Comparison of ENCODE assay signal across 8 cellular contexts in genomic region chr12:132162508-132163031, GRCh38. TPM values are rescaled to one million over a fixed set of nuclear protein-coding genes. Genes with fewer than 3 reads are reported as not detected.
DNase-seq lines count a peak whose midpoint lies in the region; ATAC-seq and TF ChIP-seq lines count a peak whose summit lies in the region.

No MANE protein-coding gene starts in this region.

- no peak for DNase-seq in activated CD4-positive, CD25-positive, alpha-beta regulatory T cell treated with anti-CD3 and anti-CD28 coated beads, Interleukin-2, amount 50 U/mL, for 72 hours
- no peak for DNase-seq in RWPE1 (ENCODE audit: low spot score)
- peak; percentile 76 for DNase-seq in fibroblast of the aortic adventitia (ENCODE audit: low read depth)
- DNase-seq in stimulated activated naive CD8-positive, alpha-beta T cell treated with anti-CD3 and anti-CD28 coated beads, Interleukin-15, Interleukin-2, amounts not matched to agents 100 U/mL and 50 U/mL, for 24 hours: no peak
- no peak for DNase-seq in SKM-1 treated with dmso at 0.1 percent for 144 hours (lab: John Stamatoyannopoulos, UW; ENCODE audit: unreplicated experiment)
- no peak for DNase-seq in GM20000 (ENCODE audit: low spot score)

- peak overlapping the region; percentile 81 for H3K27ac ChIP-seq in RWPE1

- CTCF ChIA-PET in RWPE1 (lab: Yijun Ruan, JAX): interaction anchor here (0.7 to 1.3 kb wide), 2 partner anchors 13 to 252 kb away, joined by 3 to 5 read pairs; no protein-coding TSS in a partner anchor

- POLR2A ChIA-PET in RWPE1 (lab: Yijun Ruan, JAX; ENCODE audit: low non-redundant PET): interaction anchor here (0.6 kb wide), 1 partner anchor 559 kb away, joined by 3 read pairs; no protein-coding TSS in a partner anchor

- peak overlapping the region; percentile 22 for H3K4me3 ChIP-seq in fibroblast of the aortic adventitia (ENCODE audit: low read depth, low read length)

- TF ChIP-seq CTCF in RWPE1 (conservative IDR thresholded peaks at IDR 0.05; ENCODE audit: low read depth) (no peak), fibroblast of the aortic adventitia (IDR thresholded peaks at IDR 0.05; ENCODE audit: insufficient read depth, low read length) (no peak), GM20000 (IDR thresholded peaks at IDR 0.05; ENCODE audit: extremely low read depth, missing control alignments) (no peak)

- ATAC-seq in activated CD4-positive, CD25-positive, alpha-beta regulatory T cell treated with anti-CD3 and anti-CD28 coated beads, Interleukin-2, amount 50 U/mL, for 24 hours: peak; percentile 26 to 27
- peak; percentile 29 for ATAC-seq in stimulated activated naive CD8-positive, alpha-beta T cell treated with anti-CD3 and anti-CD28 coated beads, Interleukin-15, Interleukin-2, amounts not matched to agents 100 U/mL and 50 U/mL, for 24 hours
- no peak for ATAC-seq in GM21360 (IDR thresholded peaks at IDR 0.05; ENCODE audit: unreplicated experiment)

RNA-seq across cellular contexts. Expression of gene NOC4L, which starts 18.3 kb away (rescaled TPM):
- 5.7 and 13.2 TPM in 2 replicates for total RNA-seq in fibroblast of the aortic adventitia (ENCODE audit: low replicate concordance)

RNA-seq across cellular contexts. Expression of gene DDX51, which starts 18.5 kb away (rescaled TPM):
- total RNA-seq in fibroblast of the aortic adventitia (ENCODE audit: low replicate concordance): 9.4 and 14.1 TPM in 2 replicates
